Comparison of ENCODE assay signal across 8 cellular contexts in genomic region chr19:8335343-8336071, GRCh38. TPM values are rescaled to one million over a fixed set of nuclear protein-coding genes. Genes with fewer than 3 reads are reported as not detected.
DNase-seq lines count a peak whose midpoint lies in the region; ATAC-seq and TF ChIP-seq lines count a peak whose summit lies in the region.

No MANE protein-coding gene starts in this region.

- DNase-seq in COLO668 (lab: John Stamatoyannopoulos, UW; ENCODE audit: unreplicated experiment): peak; percentile 94
- DNase-seq in lung (ENCODE audit: low spot score): no peak
- no peak for DNase-seq in HEK293T (ENCODE audit: extremely low spot score)
- DNase-seq in lower leg skin (ENCODE audit: low spot score in 2 of 2): no peak
- DNase-seq in NCI-H1048 (lab: John Stamatoyannopoulos, UW): no peak
- DNase-seq in UCSD-AML1 (lab: John Stamatoyannopoulos, UW; ENCODE audit: unreplicated experiment): no peak

- no peaks in the 10 kb centered on the region for H3K36me3 Mint-ChIP-seq in activated T-helper 17 cell treated with anti-CD3 and anti-CD28 coated beads, Interleukin-2, amount 50 U/mL, for 72 hours (ENCODE audit: low read depth)

- H3K4me3 ChIP-seq in lung (peak overlapping the region; percentile 13), lower leg skin (ENCODE audit: low read depth, poor library complexity, severe bottlenecking) (no peak overlapping the region)

- peak overlapping the region; percentile 27 for H3K4me3 Mint-ChIP-seq in activated T-helper 17 cell treated with anti-CD3 and anti-CD28 coated beads, Interleukin-2, amount 50 U/mL, for 72 hours

- CTCF ChIA-PET in HEK293T (lab: Yijun Ruan, JAX): interaction anchor here (1.0 to 1.1 kb wide), 2 partner anchors 18 kb away, joined by 3 read pairs; no protein-coding TSS in a partner anchor

- no peaks in the 10 kb centered on the region for H3K27me3 ChIP-seq in lung (ENCODE audit: control insufficient read depth, insufficient read depth)

- TF ChIP-seq CTCF in lung (IDR thresholded peaks at IDR 0.05; ENCODE audit: control extremely low read depth, extremely low read depth) (no peak), lower leg skin (IDR thresholded peaks at IDR 0.05) (no peak)

- H3K9me3 Mint-ChIP-seq in activated T-helper 17 cell treated with anti-CD3 and anti-CD28 coated beads, Interleukin-2, amount 50 U/mL, for 72 hours: no peaks in the 10 kb centered on the region

- peak overlapping the region in 1 of 2 donors; percentile 60 for H3K27ac ChIP-seq in lung (ENCODE audit: low read depth in 1 of 2, low read length in 1 of 2)

- no peaks in the 10 kb centered on the region for H3K9me3 ChIP-seq in lung (ENCODE audit: control insufficient read depth in 2 of 2, insufficient read depth in 1 of 2, low read length in 1 of 2)

- peaks cover 0 to 18% of the 10 kb centered on the region in 2 donors for H3K36me3 ChIP-seq in lung (ENCODE audit: control insufficient read depth in 2 of 2, insufficient read depth in 2 of 2, low read length in 2 of 2)

- ATAC-seq in GM21381 (IDR thresholded peaks at IDR 0.05; ENCODE audit: unreplicated experiment) (peak; percentile 36), lung (ENCODE audit: insufficient read depth, low FRiP score) (peak; percentile 4)
- ATAC-seq in activated T-helper 17 cell treated with anti-CD3 and anti-CD28 coated beads, Interleukin-2, amount 50 U/mL, for 72 hours (replicated peaks): peak; percentile 63

- H3K4me1 ChIP-seq in lung (ENCODE audit: control insufficient read depth in 2 of 2, insufficient read depth in 2 of 2, low read length in 2 of 2): peaks cover 0 to 12% of the 10 kb centered on the region in 2 donors

- intact Hi-C loops in lower leg skin (cut with DNase I; ENCODE audit: low total_unique reads): no loop called here

- H3K27me3 Mint-ChIP-seq in activated T-helper 17 cell treated with anti-CD3 and anti-CD28 coated beads, Interleukin-2, amount 50 U/mL, for 72 hours: peaks cover 12% of the 10 kb centered on the region

- H3K27ac Mint-ChIP-seq in activated T-helper 17 cell treated with anti-CD3 and anti-CD28 coated beads, Interleukin-2, amount 50 U/mL, for 72 hours: no peak overlapping the region

- TF ChIP-seq POLR2A in lower leg skin (IDR thresholded peaks at IDR 0.05): no peak

- WGBS in lung, 2 donors: 7 to 30% methylated on average over 55 to 79 of the region's 79 CpGs
- 9 to 13% methylated on average over 19 to 46 of the region's 79 CpGs for WGBS in lower leg skin, 2 donors

- no peaks in the 10 kb centered on the region for H3K4me1 Mint-ChIP-seq in activated T-helper 17 cell treated with anti-CD3 and anti-CD28 coated beads, Interleukin-2, amount 50 U/mL, for 72 hours

- POLR2A ChIA-PET in HEK293T (lab: Yijun Ruan, JAX): interaction anchor here (0.6 to 4.4 kb wide), 3 partner anchors 13 to 178 kb away, joined by 3 to 30 read pairs (median 4); partner anchors contain the start of genes NDUFA7, RAB11B, RPS28 and ZNF414

TF ChIP-seq in HEK293T, 16 proteins besides CTCF, POLR2A, EP300 and RAD21:
- no peak for TF ChIP-seq TARDBP (IDR thresholded peaks at IDR 0.05)
- no peak for TF ChIP-seq HDGF (IDR thresholded peaks at IDR 0.05; ENCODE audit: borderline replicate concordance)
- no peak for TF ChIP-seq FOXK2 (IDR thresholded peaks at IDR 0.05)
- no peak for TF ChIP-seq ARNT (IDR thresholded peaks at IDR 0.05)
- no peak for TF ChIP-seq FOXA1 (IDR thresholded peaks at IDR 0.05)
- TF ChIP-seq LEF1 (IDR thresholded peaks at IDR 0.05; ENCODE audit: borderline replicate concordance): no peak
- TF ChIP-seq NFRKB (IDR thresholded peaks at IDR 0.05): no peak
- TF ChIP-seq CTBP1 (IDR thresholded peaks at IDR 0.05; ENCODE audit: borderline replicate concordance): no peak
- TF ChIP-seq ZNF384 (IDR thresholded peaks at IDR 0.05): no peak
- TF ChIP-seq BHLHE40 (IDR thresholded peaks at IDR 0.05; ENCODE audit: borderline replicate concordance): no peak

RNA-seq across cellular contexts. Expression of gene KANK3, which starts 7.6 kb away (rescaled TPM):
- 1 to 10 TPM; 1.4 to 6.3 TPM for total RNA-seq in activated T-helper 17 cell treated with anti-CD3 and anti-CD28 coated beads, Interleukin-2, amount 50 U/mL, for 72 hours
- total RNA-seq in lung (10 to 100 TPM; 24.2 to 42.3 TPM), lower leg skin (10 to 100 TPM in 2 of 4 donors, 1 to 10 TPM in 2; 7.6 to 16.7 (median 11.4) TPM)
- polyA plus RNA-seq in lung: 10 to 100 TPM; 24.0 to 29.1 TPM

RNA-seq across cellular contexts. Expression of gene RPS28, which starts 14.2 kb away (rescaled TPM):
- total RNA-seq in activated T-helper 17 cell treated with anti-CD3 and anti-CD28 coated beads, Interleukin-2, amount 50 U/mL, for 72 hours: 1,000 to 10,000 TPM; 2,364 to 2,621 TPM
- total RNA-seq in lung: 1,000 to 10,000 TPM in 1 of 2 donors, 100 to 1,000 TPM in 1; 847 to 1,744 TPM
- polyA plus RNA-seq in lung: 1,000 to 10,000 TPM in 1 of 2 donors, 100 to 1,000 TPM in 1; 588 to 1,897 TPM
- 100 to 1,000 TPM; 427 to 879 (median 727) TPM for total RNA-seq in lower leg skin

RNA-seq across cellular contexts. Expression of gene NDUFA7, which starts 14.3 kb away (rescaled TPM):
- 10 to 100 TPM; 42.6 to 51.3 TPM for total RNA-seq in activated T-helper 17 cell treated with anti-CD3 and anti-CD28 coated beads, Interleukin-2, amount 50 U/mL, for 72 hours
- total RNA-seq in lung (10 to 100 TPM; 10.6 to 54.1 TPM), lower leg skin (10 to 100 TPM; 24.5 to 39.5 (median 32.3) TPM)
- polyA plus RNA-seq in lung: 100 to 1,000 TPM; 119 to 239 TPM

RNA-seq across cellular contexts. Expression of gene CD320, which starts 27.3 kb away (rescaled TPM):
- 10 to 100 TPM; 49.0 to 87.8 TPM for total RNA-seq in activated T-helper 17 cell treated with anti-CD3 and anti-CD28 coated beads, Interleukin-2, amount 50 U/mL, for 72 hours
- 10 to 100 TPM; 19.1 to 53.8 TPM for total RNA-seq in lung
- 10 to 100 TPM; 38.6 to 55.6 TPM for polyA plus RNA-seq in lung
- 10 to 100 TPM in 3 of 4 donors, 1 to 10 TPM in 1; 9.0 to 23.6 (median 16.8) TPM for total RNA-seq in lower leg skin

RNA-seq across cellular contexts. Expression of gene ANGPTL4, which starts 28.4 kb away (rescaled TPM):
- total RNA-seq in activated T-helper 17 cell treated with anti-CD3 and anti-CD28 coated beads, Interleukin-2, amount 50 U/mL, for 72 hours: 100 to 1,000 TPM in 1 of 2 donors, 1 to 10 TPM in 1; 4.8 to 120 TPM
- total RNA-seq in lung (10 to 100 TPM in 1 of 2 donors, 1 to 10 TPM in 1; 4.4 to 14.8 TPM), lower leg skin (10 to 100 TPM; 11.8 to 51.8 (median 34.7) TPM)
- 10 to 100 TPM; 10.5 to 96.3 TPM for polyA plus RNA-seq in lung

Comparison
In these comparisons a context has a peak if more than half of its experiments do, and no peak if none do; other contexts are left out.
1. ATAC-seq: peak in every context shown above with its lines; median percentile 63 in activated T-helper 17 cell treated with anti-CD3 and anti-CD28 coated beads, Interleukin-2, amount 50 U/mL, for 72 hours; 36 in GM21381; 4 in lung.